Comparison of ENCODE assay signal across 1 cellular context in genomic region chr19:12757544-12758274, GRCh38.
TF ChIP-seq lines count a peak whose summit lies in the region.

No MANE protein-coding gene starts in this region.

TF ChIP-seq in HepG2, 621 proteins besides CTCF, POLR2A, EP300 and RAD21 (continued from another document and continues in another):
- TF ChIP-seq, protein P1, sequence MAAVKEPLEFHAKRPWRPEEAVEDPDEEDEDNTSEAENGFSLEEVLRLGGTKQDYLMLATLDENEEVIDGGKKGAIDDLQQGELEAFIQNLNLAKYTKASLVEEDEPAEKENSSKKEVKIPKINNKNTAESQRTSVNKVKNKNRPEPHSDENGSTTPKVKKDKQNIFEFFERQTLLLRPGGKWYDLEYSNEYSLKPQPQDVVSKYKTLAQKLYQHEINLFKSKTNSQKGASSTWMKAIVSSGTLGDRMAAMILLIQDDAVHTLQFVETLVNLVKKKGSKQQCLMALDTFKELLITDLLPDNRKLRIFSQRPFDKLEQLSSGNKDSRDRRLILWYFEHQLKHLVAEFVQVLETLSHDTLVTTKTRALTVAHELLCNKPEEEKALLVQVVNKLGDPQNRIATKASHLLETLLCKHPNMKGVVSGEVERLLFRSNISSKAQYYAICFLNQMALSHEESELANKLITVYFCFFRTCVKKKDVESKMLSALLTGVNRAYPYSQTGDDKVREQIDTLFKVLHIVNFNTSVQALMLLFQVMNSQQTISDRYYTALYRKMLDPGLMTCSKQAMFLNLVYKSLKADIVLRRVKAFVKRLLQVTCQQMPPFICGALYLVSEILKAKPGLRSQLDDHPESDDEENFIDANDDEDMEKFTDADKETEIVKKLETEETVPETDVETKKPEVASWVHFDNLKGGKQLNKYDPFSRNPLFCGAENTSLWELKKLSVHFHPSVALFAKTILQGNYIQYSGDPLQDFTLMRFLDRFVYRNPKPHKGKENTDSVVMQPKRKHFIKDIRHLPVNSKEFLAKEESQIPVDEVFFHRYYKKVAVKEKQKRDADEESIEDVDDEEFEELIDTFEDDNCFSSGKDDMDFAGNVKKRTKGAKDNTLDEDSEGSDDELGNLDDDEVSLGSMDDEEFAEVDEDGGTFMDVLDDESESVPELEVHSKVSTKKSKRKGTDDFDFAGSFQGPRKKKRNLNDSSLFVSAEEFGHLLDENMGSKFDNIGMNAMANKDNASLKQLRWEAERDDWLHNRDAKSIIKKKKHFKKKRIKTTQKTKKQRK (IDR thresholded peaks at IDR 0.05; ENCODE audit: low read length) = no peak
- TF ChIP-seq ZSCAN20 (CRISPR knock-in tag; IDR thresholded peaks at IDR 0.05; ENCODE audit: borderline replicate concordance) = no peak
- TF ChIP-seq ZBTB7B (CRISPR knock-in tag; IDR thresholded peaks at IDR 0.05) = peak; percentile 58; the same call in 1 of the 2 replicates
- TF ChIP-seq ZNF441 (CRISPR knock-in tag; IDR thresholded peaks at IDR 0.05; ENCODE audit: borderline replicate concordance) = no peak
- no peak for TF ChIP-seq HNF4A (CRISPR knock-in tag; IDR thresholded peaks at IDR 0.05)
- TF ChIP-seq CENPX (CRISPR knock-in tag; IDR thresholded peaks at IDR 0.05) = no peak
- TF ChIP-seq MAX (IDR thresholded peaks at IDR 0.05) = peak; percentile 47
- no peak for TF ChIP-seq TEAD2 (CRISPR knock-in tag; IDR thresholded peaks at IDR 0.05)
- 0 out of 2 replicates have a peak, but pooled peaks have one; percentile 80 for TF ChIP-seq ZNF572 (CRISPR knock-in tag; IDR thresholded peaks at IDR 0.05)
- TF ChIP-seq, protein P2, sequence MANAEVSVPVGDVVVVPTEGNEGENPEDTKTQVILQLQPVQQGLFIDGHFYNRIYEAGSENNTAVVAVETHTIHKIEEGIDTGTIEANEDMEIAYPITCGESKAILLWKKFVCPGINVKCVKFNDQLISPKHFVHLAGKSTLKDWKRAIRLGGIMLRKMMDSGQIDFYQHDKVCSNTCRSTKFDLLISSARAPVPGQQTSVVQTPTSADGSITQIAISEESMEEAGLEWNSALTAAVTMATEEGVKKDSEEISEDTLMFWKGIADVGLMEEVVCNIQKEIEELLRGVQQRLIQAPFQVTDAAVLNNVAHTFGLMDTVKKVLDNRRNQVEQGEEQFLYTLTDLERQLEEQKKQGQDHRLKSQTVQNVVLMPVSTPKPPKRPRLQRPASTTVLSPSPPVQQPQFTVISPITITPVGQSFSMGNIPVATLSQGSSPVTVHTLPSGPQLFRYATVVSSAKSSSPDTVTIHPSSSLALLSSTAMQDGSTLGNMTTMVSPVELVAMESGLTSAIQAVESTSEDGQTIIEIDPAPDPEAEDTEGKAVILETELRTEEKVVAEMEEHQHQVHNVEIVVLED (CRISPR knock-in tag; IDR thresholded peaks at IDR 0.05; ENCODE audit: borderline replicate concordance) = no peak; the same call in 1 of the 2 replicates
- TF ChIP-seq, protein P3, sequence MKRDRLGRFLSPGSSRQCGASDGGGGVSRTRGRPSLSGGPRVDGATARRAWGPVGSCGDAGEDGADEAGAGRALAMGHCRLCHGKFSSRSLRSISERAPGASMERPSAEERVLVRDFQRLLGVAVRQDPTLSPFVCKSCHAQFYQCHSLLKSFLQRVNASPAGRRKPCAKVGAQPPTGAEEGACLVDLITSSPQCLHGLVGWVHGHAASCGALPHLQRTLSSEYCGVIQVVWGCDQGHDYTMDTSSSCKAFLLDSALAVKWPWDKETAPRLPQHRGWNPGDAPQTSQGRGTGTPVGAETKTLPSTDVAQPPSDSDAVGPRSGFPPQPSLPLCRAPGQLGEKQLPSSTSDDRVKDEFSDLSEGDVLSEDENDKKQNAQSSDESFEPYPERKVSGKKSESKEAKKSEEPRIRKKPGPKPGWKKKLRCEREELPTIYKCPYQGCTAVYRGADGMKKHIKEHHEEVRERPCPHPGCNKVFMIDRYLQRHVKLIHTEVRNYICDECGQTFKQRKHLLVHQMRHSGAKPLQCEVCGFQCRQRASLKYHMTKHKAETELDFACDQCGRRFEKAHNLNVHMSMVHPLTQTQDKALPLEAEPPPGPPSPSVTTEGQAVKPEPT (CRISPR knock-in tag; IDR thresholded peaks at IDR 0.05; ENCODE audit: low read depth) = no peak
- TF ChIP-seq NCOR1 (IDR thresholded peaks at IDR 0.05; ENCODE audit: borderline replicate concordance, low read length) = no peak
- TF ChIP-seq, protein P4, sequence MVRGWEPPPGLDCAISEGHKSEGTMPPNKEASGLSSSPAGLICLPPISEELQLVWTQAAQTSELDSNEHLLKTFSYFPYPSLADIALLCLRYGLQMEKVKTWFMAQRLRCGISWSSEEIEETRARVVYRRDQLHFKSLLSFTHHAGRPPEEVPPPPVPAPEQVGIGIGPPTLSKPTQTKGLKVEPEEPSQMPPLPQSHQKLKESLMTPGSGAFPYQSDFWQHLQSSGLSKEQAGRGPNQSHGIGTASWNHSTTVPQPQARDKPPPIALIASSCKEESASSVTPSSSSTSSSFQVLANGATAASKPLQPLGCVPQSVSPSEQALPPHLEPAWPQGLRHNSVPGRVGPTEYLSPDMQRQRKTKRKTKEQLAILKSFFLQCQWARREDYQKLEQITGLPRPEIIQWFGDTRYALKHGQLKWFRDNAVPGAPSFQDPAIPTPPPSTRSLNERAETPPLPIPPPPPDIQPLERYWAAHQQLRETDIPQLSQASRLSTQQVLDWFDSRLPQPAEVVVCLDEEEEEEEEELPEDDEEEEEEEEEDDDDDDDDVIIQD (CRISPR knock-in tag; IDR thresholded peaks at IDR 0.05; ENCODE audit: low read depth) = no peak
- no peak for TF ChIP-seq FOXP1 (IDR thresholded peaks at IDR 0.05)
- TF ChIP-seq FOXP1 (CRISPR knock-in tag; IDR thresholded peaks at IDR 0.05) = no peak
- TF ChIP-seq, protein P5, sequence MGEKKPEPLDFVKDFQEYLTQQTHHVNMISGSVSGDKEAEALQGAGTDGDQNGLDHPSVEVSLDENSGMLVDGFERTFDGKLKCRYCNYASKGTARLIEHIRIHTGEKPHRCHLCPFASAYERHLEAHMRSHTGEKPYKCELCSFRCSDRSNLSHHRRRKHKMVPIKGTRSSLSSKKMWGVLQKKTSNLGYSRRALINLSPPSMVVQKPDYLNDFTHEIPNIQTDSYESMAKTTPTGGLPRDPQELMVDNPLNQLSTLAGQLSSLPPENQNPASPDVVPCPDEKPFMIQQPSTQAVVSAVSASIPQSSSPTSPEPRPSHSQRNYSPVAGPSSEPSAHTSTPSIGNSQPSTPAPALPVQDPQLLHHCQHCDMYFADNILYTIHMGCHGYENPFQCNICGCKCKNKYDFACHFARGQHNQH (CRISPR knock-in tag; IDR thresholded peaks at IDR 0.05) = peak; percentile 69; the same call in 1 of the 2 replicates
- TF ChIP-seq DNMT1 (CRISPR knock-in tag; IDR thresholded peaks at IDR 0.05) = 0 out of 2 replicates have a peak, but pooled peaks have one; percentile 40
- TF ChIP-seq, protein P6, sequence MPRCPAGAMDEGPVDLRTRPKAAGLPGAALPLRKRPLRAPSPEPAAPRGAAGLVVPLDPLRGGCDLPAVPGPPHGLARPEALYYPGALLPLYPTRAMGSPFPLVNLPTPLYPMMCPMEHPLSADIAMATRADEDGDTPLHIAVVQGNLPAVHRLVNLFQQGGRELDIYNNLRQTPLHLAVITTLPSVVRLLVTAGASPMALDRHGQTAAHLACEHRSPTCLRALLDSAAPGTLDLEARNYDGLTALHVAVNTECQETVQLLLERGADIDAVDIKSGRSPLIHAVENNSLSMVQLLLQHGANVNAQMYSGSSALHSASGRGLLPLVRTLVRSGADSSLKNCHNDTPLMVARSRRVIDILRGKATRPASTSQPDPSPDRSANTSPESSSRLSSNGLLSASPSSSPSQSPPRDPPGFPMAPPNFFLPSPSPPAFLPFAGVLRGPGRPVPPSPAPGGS (CRISPR knock-in tag; IDR thresholded peaks at IDR 0.05) = 0 out of 2 replicates have a peak, but pooled peaks have one; percentile 18
- no peak for TF ChIP-seq ZNF576 (CRISPR knock-in tag; IDR thresholded peaks at IDR 0.05)
- peak; percentile 35 for TF ChIP-seq SKI (IDR thresholded peaks at IDR 0.05; ENCODE audit: partially characterized antibody)
- TF ChIP-seq ZSCAN31 (CRISPR knock-in tag; IDR thresholded peaks at IDR 0.05; ENCODE audit: low read depth) = peak; percentile 41; the same call in 1 of the 2 replicates
- TF ChIP-seq NR2F6 (IDR thresholded peaks at IDR 0.05) = no peak
- TF ChIP-seq NR2F6 (CRISPR knock-in tag; IDR thresholded peaks at IDR 0.05) = peak; percentile 33; the same call in 1 of the 2 replicates
- no peak for TF ChIP-seq MEF2D (CRISPR knock-in tag; IDR thresholded peaks at IDR 0.05)
- 0 out of 2 replicates have a peak, but pooled peaks have one; percentile 23 for TF ChIP-seq ZNF451 (CRISPR knock-in tag; IDR thresholded peaks at IDR 0.05)
- TF ChIP-seq KLF13 (CRISPR knock-in tag; IDR thresholded peaks at IDR 0.05) = no peak
- TF ChIP-seq NR1H2 (CRISPR knock-in tag; IDR thresholded peaks at IDR 0.05; ENCODE audit: borderline replicate concordance, low read depth) = no peak
- peak; percentile 43 for TF ChIP-seq TEAD3 (CRISPR knock-in tag; optimal IDR thresholded peaks at IDR 0.05; ENCODE audit: borderline replicate concordance)
- TF ChIP-seq SAP130 (CRISPR knock-in tag; IDR thresholded peaks at IDR 0.05; ENCODE audit: low read depth) = peak; percentile 56; the same call in 1 of the 2 replicates
- TF ChIP-seq ZBTB21 (CRISPR knock-in tag; IDR thresholded peaks at IDR 0.05) = no peak
- 0 out of 2 replicates have a peak, but pooled peaks have one; percentile 44 for TF ChIP-seq BRCA1 (CRISPR knock-in tag; IDR thresholded peaks at IDR 0.05)
- no peak for TF ChIP-seq RELA (CRISPR knock-in tag; IDR thresholded peaks at IDR 0.05)
- TF ChIP-seq ZFP91 (CRISPR knock-in tag; IDR thresholded peaks at IDR 0.05; ENCODE audit: borderline replicate concordance) = peak; percentile 70; the same call in 1 of the 2 replicates
- TF ChIP-seq SOX13 (IDR thresholded peaks at IDR 0.05) = no peak
- TF ChIP-seq SOX13 (CRISPR knock-in tag; conservative IDR thresholded peaks at IDR 0.05 in 1 of 2, IDR thresholded peaks at IDR 0.05 in 1 of 2) = 0 out of 4 replicates have a peak, but pooled peaks of 1 of the 2 experiments have one; percentile 23
- TF ChIP-seq ZNF383 (CRISPR knock-in tag; IDR thresholded peaks at IDR 0.05; ENCODE audit: borderline replicate concordance) = no peak
- no peak for TF ChIP-seq ZNF609 (CRISPR knock-in tag; IDR thresholded peaks at IDR 0.05; ENCODE audit: borderline replicate concordance)
- peak; percentile 46; the same call in 1 of the 2 replicates for TF ChIP-seq ZBTB38 (CRISPR knock-in tag; IDR thresholded peaks at IDR 0.05)
- TF ChIP-seq ARNT (IDR thresholded peaks at IDR 0.05) = no peak
- TF ChIP-seq CSRNP1 (CRISPR knock-in tag; IDR thresholded peaks at IDR 0.05) = no peak
- peak; percentile 71 for TF ChIP-seq GABPB1 (CRISPR knock-in tag; IDR thresholded peaks at IDR 0.05)
- no peak for TF ChIP-seq IRX3 (CRISPR knock-in tag; IDR thresholded peaks at IDR 0.05; ENCODE audit: borderline replicate concordance, low read depth)
- TF ChIP-seq NR2F1 (CRISPR knock-in tag; IDR thresholded peaks at IDR 0.05) = no peak
